In the genomic region with DNA sequence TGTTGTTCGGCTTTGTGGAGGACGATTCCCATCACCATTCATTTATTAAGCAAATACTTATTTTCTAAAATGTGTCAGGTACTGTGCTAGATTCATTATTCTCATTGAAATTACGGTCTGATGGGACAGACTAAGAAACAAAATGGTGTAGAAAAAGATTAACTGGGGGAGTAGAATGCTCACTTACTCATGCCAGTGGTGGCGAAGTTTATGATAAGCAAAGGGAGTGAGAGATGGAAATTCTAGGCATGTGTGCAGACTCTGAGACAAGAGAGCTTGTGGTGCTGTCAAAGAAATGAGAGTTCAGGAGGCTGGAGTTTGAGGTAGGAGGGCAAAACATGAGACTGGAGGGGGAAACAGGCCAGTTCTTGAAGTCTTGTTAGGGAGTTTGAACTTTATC, we compare ENCODE assay signal across 8 cellular contexts. TPM values are rescaled to one million over a fixed set of nuclear protein-coding genes. Genes with fewer than 3 reads are reported as not detected.
DNase-seq lines count a peak whose midpoint lies in the region; ATAC-seq, FAIRE-seq and TF ChIP-seq lines count a peak whose summit lies in the region.

No MANE protein-coding gene starts in this region.

- WGBS in IMR-90 (ENCODE audit: extremely low coverage in 2 of 2, insufficient read length in 1 of 2), 2 experiments: 29% methylated on average over 1 of the region's 4 CpGs; no CpG with 5 or more reads in 1 of the 2 experiments

- no peaks in the 10 kb centered on the region for H3K27me3 Mint-ChIP-seq in naive thymus-derived CD8-positive, alpha-beta T cell

- H2BK15ac ChIP-seq in IMR-90 (ENCODE audit: low read depth, low read length): no peak overlapping the region

- H3K9me1 ChIP-seq in IMR-90 (ENCODE audit: insufficient read depth, low read length): peaks cover 7% of the 10 kb centered on the region

- H3K79me2 ChIP-seq in ACC112 (ENCODE audit: control insufficient read depth, insufficient read depth, low read length, unreplicated experiment): no peaks in the 10 kb centered on the region

- H3K27ac ChIP-seq in ACC112 (ENCODE audit: low read depth, low read length) (no peak overlapping the region), IMR-90 (ENCODE audit: insufficient read depth, low read length) (no peak overlapping the region)

- intact Hi-C loops in IMR-90 (cut with micrococcal nuclease): loop anchor here (5.0 kb wide), 1 partner anchor 129 kb away; no protein-coding TSS in a partner anchor

- H3K36me3 ChIP-seq in ACC112 (ENCODE audit: insufficient read depth, low read length) (no peaks in the 10 kb centered on the region), IMR-90 (ENCODE audit: control insufficient read depth, insufficient read depth, low read length) (peaks cover 16% of the 10 kb centered on the region), bronchial epithelial cell (ENCODE audit: control insufficient read depth, insufficient read depth, low read length) (peaks cover 1% of the 10 kb centered on the region)

- H4K5ac ChIP-seq in IMR-90 (ENCODE audit: low read depth, low read length): no peak overlapping the region

- H2AK9ac ChIP-seq in IMR-90 (replicated peaks; ENCODE audit: low read depth, low read length, poor library complexity): no peak overlapping the region

- H3K4me3 Mint-ChIP-seq in naive thymus-derived CD8-positive, alpha-beta T cell: peak overlapping the region; percentile 81 to 97 (median 90)

- H3K9ac ChIP-seq in IMR-90 (ENCODE audit: low read depth, low read length): no peak overlapping the region; the same call in 1 of the 2 replicates

- peak overlapping the region; percentile 94 for H3K4me3 ChIP-seq in ACC112 (ENCODE audit: low read depth, low read length)
- H3K4me3 ChIP-seq in IMR-90 (ENCODE audit: insufficient read depth, low read depth, low read length): peak overlapping the region; percentile 98
- peak overlapping the region; percentile 87 for H3K4me3 ChIP-seq in bronchial epithelial cell (ENCODE audit: low read depth, low read length)

- CTCF ChIA-PET in IMR-90 (lab: Yijun Ruan, JAX): no interaction called here

- peak overlapping the region; percentile 84 for H3K4me2 ChIP-seq in IMR-90 (ENCODE audit: low read depth, low read length)

- in situ Hi-C loops in IMR-90 (cut with MboI; ENCODE audit: low sequenced_read_pairs): no loop called here

- BruUV-seq in IMR-90 (replicated peaks; lab: Mats Ljungman, UMichigan): no TSS peak

- no peak for ATAC-seq in IMR-90 (ENCODE audit: low read depth)
- ATAC-seq in naive thymus-derived CD8-positive, alpha-beta T cell: no peak
- ATAC-seq in left lobe of liver: no peak

- 0 out of 2 replicates have a peak overlapping the region, but pooled peaks have one; percentile 56 for H3K23ac ChIP-seq in IMR-90 (ENCODE audit: low read depth, low read length)

- peak overlapping the region; percentile 85 to 98 (median 96) for H3K27ac Mint-ChIP-seq in naive thymus-derived CD8-positive, alpha-beta T cell

- H3K79me1 ChIP-seq in IMR-90 (ENCODE audit: low read depth in 1 of 2, low read length in 2 of 2): peaks cover 8 to 10% of the 10 kb centered on the region in 2 experiments; a peak in 3 of 4 replicates

- H2BK5ac ChIP-seq in IMR-90 (ENCODE audit: low read depth, low read length, poor library complexity, severe bottlenecking): no peak overlapping the region

- dilution Hi-C loops in IMR-90 (cut with HindIII; ENCODE audit: low sequenced_read_pairs, unreplicated experiment): no loop called here

- H3K36me3 Mint-ChIP-seq in naive thymus-derived CD8-positive, alpha-beta T cell: peaks cover 0 to 29% (median 9%) of the 10 kb centered on the region in 3 donors

- no peaks in the 10 kb centered on the region for H3K27me3 ChIP-seq in ACC112 (ENCODE audit: insufficient read depth, low read length)
- no peaks in the 10 kb centered on the region for H3K27me3 ChIP-seq in IMR-90 (ENCODE audit: control insufficient read depth, insufficient read depth, low read length)
- no peaks in the 10 kb centered on the region for H3K27me3 ChIP-seq in bronchial epithelial cell (ENCODE audit: control insufficient read depth, insufficient read depth, low read length)

- no peaks in the 10 kb centered on the region for H4K20me1 ChIP-seq in IMR-90 (ENCODE audit: insufficient read depth, low read length)

- no peak overlapping the region for H2BK120ac ChIP-seq in IMR-90 (ENCODE audit: low read depth, low read length)

- no peak for TF ChIP-seq CTCF in IMR-90 (conservative IDR thresholded peaks at IDR 0.05; ENCODE audit: low read depth, low read length)
- TF ChIP-seq CTCF in bronchial epithelial cell (IDR thresholded peaks at IDR 0.05; ENCODE audit: insufficient read depth, low read length, severe bottlenecking): no peak

- TF ChIP-seq RAD21 in IMR-90 (IDR thresholded peaks at IDR 0.05; ENCODE audit: low read length): no peak

- no peaks in the 10 kb centered on the region for H3K9me3 Mint-ChIP-seq in naive thymus-derived CD8-positive, alpha-beta T cell

- no peak overlapping the region for H3K18ac ChIP-seq in IMR-90 (ENCODE audit: low read depth, low read length)

- DNase-seq in IMR-90: no peak
- DNase-seq in bronchial epithelial cell (ENCODE audit: low read depth): no peak
- no peak for DNase-seq in naive thymus-derived CD8-positive, alpha-beta T cell
- no peak for DNase-seq in NCI-H2107 treated with DMSO at 0.1 percent for 48 hours (lab: John Stamatoyannopoulos, UW; ENCODE audit: unreplicated experiment)
- no peak for DNase-seq in HK-2 (ENCODE audit: unreplicated experiment)
- DNase-seq in NCI-H510A (lab: John Stamatoyannopoulos, UW): no peak
- no peak for DNase-seq in left lobe of liver (ENCODE audit: low spot score)

- H3K56ac ChIP-seq in IMR-90 (ENCODE audit: extremely low read depth, insufficient read depth, low read length): no peak overlapping the region

- H2AFZ ChIP-seq in ACC112 (ENCODE audit: low read length, unreplicated experiment) (no peak overlapping the region), IMR-90 (replicated peaks; ENCODE audit: low read length, poor library complexity) (no peak overlapping the region)

- H3K4me1 Mint-ChIP-seq in naive thymus-derived CD8-positive, alpha-beta T cell: peaks cover 8 to 42% (median 26%) of the 10 kb centered on the region in 4 donors

- H3K4ac ChIP-seq in IMR-90 (ENCODE audit: low read depth, low read length): no peak overlapping the region

- H2AK5ac ChIP-seq in IMR-90 (ENCODE audit: low read depth, low read length): no peak overlapping the region

- TF ChIP-seq POLR2A in IMR-90 (IDR thresholded peaks at IDR 0.05; ENCODE audit: low read depth, low read length): no peak

- no peak overlapping the region for H2BK20ac ChIP-seq in IMR-90 (ENCODE audit: low read depth, low read length)

- peaks cover 3% of the 10 kb centered on the region for H3K4me1 ChIP-seq in ACC112 (ENCODE audit: control insufficient read depth, insufficient read depth, low read length, unreplicated experiment)
- H3K4me1 ChIP-seq in IMR-90 (ENCODE audit: control insufficient read depth, insufficient read depth, low read length): no peaks in the 10 kb centered on the region

- FAIRE-seq in bronchial epithelial cell (lab: Jason Lieb, UNC): no peak

- H4K91ac ChIP-seq in IMR-90 (ENCODE audit: insufficient read depth, low read depth, low read length): no peak overlapping the region

- POLR2A ChIA-PET in IMR-90 (lab: Charles Lee; ENCODE audit: unreplicated experiment): no interaction called here
- POLR2A ChIA-PET in naive thymus-derived CD8-positive, alpha-beta T cell (lab: Charles Lee): interaction anchor here (2.3 kb wide), 1 partner anchor 19 kb away, joined by 18 read pairs; a partner anchor contains a TSS

- no peaks in the 10 kb centered on the region for H3K9me3 ChIP-seq in IMR-90 (ENCODE audit: control insufficient read depth, insufficient read depth, low read length)

- peak overlapping the region in 1 of 2 experiments; percentile 93; a peak in 2 of 4 replicates for H4K8ac ChIP-seq in IMR-90 (ENCODE audit: low read depth in 2 of 2, low read length in 2 of 2)

- no peak overlapping the region for H3K14ac ChIP-seq in IMR-90 (replicated peaks; ENCODE audit: low read depth, low read length)

TF ChIP-seq in IMR-90, 13 proteins besides CTCF, POLR2A, EP300 and RAD21:
- TF ChIP-seq MXI1 (IDR thresholded peaks at IDR 0.05; ENCODE audit: borderline replicate concordance, low read depth, low read length) (no peak), MAZ (IDR thresholded peaks at IDR 0.05; ENCODE audit: borderline replicate concordance, low read depth, low read length) (no peak), SMC3 (IDR thresholded peaks at IDR 0.05; ENCODE audit: low read depth, low read length) (no peak)
TF ChIP-seq in IMR-90: peak in this region for 0.

RNA-seq across cellular contexts. Expression of a gene that starts 0.9 kb away (rescaled TPM):
- total RNA-seq in IMR-90 (2012; rRNA removed): 20.6 and 28.9 TPM in 2 replicates
- 79.1 and 96.7 TPM in 2 replicates for polyA plus RNA-seq in IMR-90 (2012; rRNA removed)
- polyA plus RNA-seq in IMR-90 (2012; cell fraction: cytosol; rRNA removed): 136 and 190 TPM in 2 replicates
- polyA plus RNA-seq in IMR-90 (2012; cell fraction: nucleus; rRNA removed; ENCODE audit: low replicate concordance): 68.1 and 176 TPM in 2 replicates
- total RNA-seq in bronchial epithelial cell: 29.0 and 45.2 TPM in 2 replicates
- total RNA-seq in naive thymus-derived CD8-positive, alpha-beta T cell: 10 to 100 TPM; 48.2 to 49.5 TPM
- 10 to 100 TPM; 61.1 to 92.4 (median 73.6) TPM for polyA plus RNA-seq in naive thymus-derived CD8-positive, alpha-beta T cell
- 16.1 TPM for total RNA-seq in left lobe of liver

RNA-seq across cellular contexts. Expression of a gene that starts 19.1 kb away (rescaled TPM):
- total RNA-seq in IMR-90 (2012; rRNA removed) (9.4 and 10.0 TPM in 2 replicates), bronchial epithelial cell (8.4 and 11.1 TPM in 2 replicates), left lobe of liver (6.8 TPM)
- 6.7 and 7.5 TPM in 2 replicates for polyA plus RNA-seq in IMR-90 (2012; rRNA removed)
- polyA plus RNA-seq in IMR-90 (2012; cell fraction: cytosol; rRNA removed): 3.4 and 3.8 TPM in 2 replicates
- polyA plus RNA-seq in IMR-90 (2012; cell fraction: nucleus; rRNA removed; ENCODE audit: low replicate concordance): 17.2 and 30.2 TPM in 2 replicates
- total RNA-seq in naive thymus-derived CD8-positive, alpha-beta T cell: 10 to 100 TPM; 22.1 to 23.1 TPM
- polyA plus RNA-seq in naive thymus-derived CD8-positive, alpha-beta T cell: 10 to 100 TPM in 2 of 3 donors, 1 to 10 TPM in 1; 6.6 to 15.4 (median 12.7) TPM
